ENCODE assay signal across 16 cellular contexts in genomic region chr9:85310531-85311070, GRCh38.
"Had no signal": no experiment of that assay in that cellular context is flagged by ENCODE, and none has a peak within 500 bp of the region (broad histone marks: within the 10 kb centered on the region; RNA-seq: fewer than 3 reads in every experiment).

No MANE protein-coding gene starts in this region.

- H3K4me3 ChIP-seq: ascending aorta, coronary artery, gastrocnemius medialis, left ventricle myocardium inferior, thyroid gland had no signal

- ATAC-seq: gastrocnemius medialis had no signal

- DNase-seq: activated B cell treated with CpG ODN at 0.5 μM for 24 hours; activated CD4-positive, alpha-beta T cell treated with anti-CD3 and anti-CD28 coated beads for 4 hours; activated gamma-delta T cell; erythroblast; gastrocnemius medialis; head of caudate nucleus; kidney glomerular epithelial cell; left ventricle myocardium inferior; mammary epithelial cell; occipital lobe; posterior cingulate gyrus; retina; stimulated activated naive CD4-positive, alpha-beta T cell; thyroid gland had no signal
